1 cellular context compared by ENCODE assay signal in the genomic region with DNA sequence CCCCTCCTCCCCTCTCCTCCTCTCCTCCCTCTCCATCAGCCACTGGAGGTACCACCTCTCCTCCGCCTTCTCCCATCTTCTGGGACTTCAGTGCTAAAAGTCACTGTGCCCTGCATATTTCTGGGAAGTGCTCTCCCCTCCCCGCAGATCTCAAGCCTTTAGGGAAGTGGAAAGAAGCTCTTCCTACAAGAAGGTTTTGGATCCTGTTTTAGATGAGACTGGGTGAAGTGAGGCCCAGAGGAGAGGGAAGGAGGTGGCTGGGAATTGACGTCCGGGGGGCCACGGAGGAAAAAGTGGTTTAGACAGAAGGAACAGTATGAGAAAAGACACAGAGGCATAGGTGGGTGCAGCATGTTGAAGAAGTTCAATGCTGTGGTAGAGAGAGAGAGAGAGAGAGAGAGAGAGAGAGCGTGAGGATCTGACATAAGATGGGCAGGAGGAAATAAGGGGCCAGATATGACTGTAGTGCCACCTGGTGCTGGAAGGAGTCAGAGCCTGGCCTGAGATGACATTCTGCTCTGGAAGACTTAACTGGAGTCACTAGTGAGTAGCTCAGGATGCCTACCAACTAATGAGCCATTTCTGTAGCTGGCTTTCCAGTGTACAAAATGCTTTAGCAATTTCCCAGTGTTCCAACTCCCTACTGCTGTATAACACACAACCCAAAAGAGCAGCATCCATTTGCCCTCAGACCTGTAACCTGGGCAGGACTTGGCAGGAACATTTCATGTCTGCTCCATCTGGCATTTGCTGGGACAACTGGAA.
TF ChIP-seq lines count a peak whose summit lies in the region.

No MANE protein-coding gene starts in this region.

TF ChIP-seq in K562, 482 proteins besides CTCF, POLR2A, EP300 and RAD21 (continued from another document and continues in another):
- no peak for TF ChIP-seq USF1 (CRISPR knock-in tag; IDR thresholded peaks at IDR 0.05)
- no peak for TF ChIP-seq GATAD2B (IDR thresholded peaks at IDR 0.05; ENCODE audit: borderline replicate concordance)
- TF ChIP-seq ZNF766 (CRISPR knock-in tag; conservative IDR thresholded peaks at IDR 0.05): no peak
- TF ChIP-seq ZNF76 (CRISPR knock-in tag; IDR thresholded peaks at IDR 0.05; ENCODE audit: borderline replicate concordance): no peak
- TF ChIP-seq HEY1 (CRISPR knock-in tag; IDR thresholded peaks at IDR 0.05; ENCODE audit: borderline replicate concordance): no peak
- TF ChIP-seq, protein P1, sequence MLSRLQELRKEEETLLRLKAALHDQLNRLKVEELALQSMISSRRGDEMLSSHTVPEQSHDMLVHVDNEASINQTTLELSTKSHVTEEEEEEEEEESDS (CRISPR knock-in tag; IDR thresholded peaks at IDR 0.05): no peak
- no peak for TF ChIP-seq HNRNPH1 (optimal IDR thresholded peaks at IDR 0.05; ENCODE audit: low read depth, low read length)
- no peak for TF ChIP-seq ESRRB (CRISPR knock-in tag; IDR thresholded peaks at IDR 0.05; ENCODE audit: borderline replicate concordance)
- TF ChIP-seq FOXK2 (conservative IDR thresholded peaks at IDR 0.05 in 1 of 2, IDR thresholded peaks at IDR 0.05 in 1 of 2; ENCODE audit: low read depth in 2 of 2): 0 out of 4 replicates have a peak, but pooled peaks of 1 of the 2 experiments have one; percentile 40
- TF ChIP-seq SPI1 (IDR thresholded peaks at IDR 0.05; ENCODE audit: borderline replicate concordance, low read depth, low read length): no peak
- TF ChIP-seq ZNF57 (CRISPR knock-in tag; IDR thresholded peaks at IDR 0.05): no peak
- no peak for TF ChIP-seq HMG20A (CRISPR knock-in tag; conservative IDR thresholded peaks at IDR 0.05)
- no peak for TF ChIP-seq SRSF7 (optimal IDR thresholded peaks at IDR 0.05; ENCODE audit: low read depth, low read length)
- no peak for TF ChIP-seq SMARCE1 (IDR thresholded peaks at IDR 0.05)
- TF ChIP-seq MTA1 (IDR thresholded peaks at IDR 0.05; ENCODE audit: borderline replicate concordance): no peak
- TF ChIP-seq GTF2F1 (IDR thresholded peaks at IDR 0.05; ENCODE audit: low read depth, low read length): no peak
- TF ChIP-seq NEUROD1 (IDR thresholded peaks at IDR 0.05; ENCODE audit: borderline replicate concordance, low read depth, low read length, partially characterized antibody): peak; percentile 72
- TF ChIP-seq STAG1 (CRISPR knock-in tag; IDR thresholded peaks at IDR 0.05; ENCODE audit: borderline replicate concordance): peak; percentile 59; the same call in 1 of the 2 replicates
- TF ChIP-seq THRAP3 (IDR thresholded peaks at IDR 0.05; ENCODE audit: borderline replicate concordance): no peak
- no peak for TF ChIP-seq TSC22D4 (tag; IDR thresholded peaks at IDR 0.05)
- no peak for TF ChIP-seq TRIM28 (IDR thresholded peaks at IDR 0.05)
- TF ChIP-seq, protein P2, sequence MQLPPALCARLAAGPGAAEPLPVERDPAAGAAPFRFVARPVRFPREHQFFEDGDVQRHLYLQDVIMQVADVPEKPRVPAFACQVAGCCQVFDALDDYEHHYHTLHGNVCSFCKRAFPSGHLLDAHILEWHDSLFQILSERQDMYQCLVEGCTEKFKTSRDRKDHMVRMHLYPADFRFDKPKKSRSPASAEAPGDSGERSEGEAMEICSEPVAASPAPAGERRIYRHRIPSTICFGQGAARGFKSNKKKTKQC (CRISPR knock-in tag; IDR thresholded peaks at IDR 0.05): no peak
- no peak for TF ChIP-seq JUNB (CRISPR knock-in tag; conservative IDR thresholded peaks at IDR 0.05)
- TF ChIP-seq, protein P3, sequence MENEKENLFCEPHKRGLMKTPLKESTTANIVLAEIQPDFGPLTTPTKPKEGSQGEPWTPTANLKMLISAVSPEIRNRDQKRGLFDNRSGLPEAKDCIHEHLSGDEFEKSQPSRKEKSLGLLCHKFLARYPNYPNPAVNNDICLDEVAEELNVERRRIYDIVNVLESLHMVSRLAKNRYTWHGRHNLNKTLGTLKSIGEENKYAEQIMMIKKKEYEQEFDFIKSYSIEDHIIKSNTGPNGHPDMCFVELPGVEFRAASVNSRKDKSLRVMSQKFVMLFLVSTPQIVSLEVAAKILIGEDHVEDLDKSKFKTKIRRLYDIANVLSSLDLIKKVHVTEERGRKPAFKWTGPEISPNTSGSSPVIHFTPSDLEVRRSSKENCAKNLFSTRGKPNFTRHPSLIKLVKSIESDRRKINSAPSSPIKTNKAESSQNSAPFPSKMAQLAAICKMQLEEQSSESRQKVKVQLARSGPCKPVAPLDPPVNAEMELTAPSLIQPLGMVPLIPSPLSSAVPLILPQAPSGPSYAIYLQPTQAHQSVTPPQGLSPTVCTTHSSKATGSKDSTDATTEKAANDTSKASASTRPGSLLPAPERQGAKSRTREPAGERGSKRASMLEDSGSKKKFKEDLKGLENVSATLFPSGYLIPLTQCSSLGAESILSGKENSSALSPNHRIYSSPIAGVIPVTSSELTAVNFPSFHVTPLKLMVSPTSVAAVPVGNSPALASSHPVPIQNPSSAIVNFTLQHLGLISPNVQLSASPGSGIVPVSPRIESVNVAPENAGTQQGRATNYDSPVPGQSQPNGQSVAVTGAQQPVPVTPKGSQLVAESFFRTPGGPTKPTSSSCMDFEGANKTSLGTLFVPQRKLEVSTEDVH (IDR thresholded peaks at IDR 0.05; ENCODE audit: low read depth, partially characterized antibody): no peak
- no peak for TF ChIP-seq NCOA6 (IDR thresholded peaks at IDR 0.05)
- TF ChIP-seq ZNF444 (CRISPR knock-in tag; IDR thresholded peaks at IDR 0.05): no peak
- TF ChIP-seq ZBTB1 (CRISPR knock-in tag; IDR thresholded peaks at IDR 0.05; ENCODE audit: borderline replicate concordance, low read depth): no peak
- no peak for TF ChIP-seq XRCC4 (IDR thresholded peaks at IDR 0.05; ENCODE audit: extremely low read depth, insufficient read depth, insufficient read length)
- no peak for TF ChIP-seq ETS2 (tag; IDR thresholded peaks at IDR 0.05; ENCODE audit: borderline replicate concordance, poor library complexity, severe bottlenecking)
- no peak for TF ChIP-seq PTTG1 (tag; IDR thresholded peaks at IDR 0.05; ENCODE audit: low read depth)
- no peak for TF ChIP-seq FIP1L1 (IDR thresholded peaks at IDR 0.05; ENCODE audit: low read depth, low read length, poor library complexity, severe bottlenecking)
- TF ChIP-seq ZKSCAN1 (IDR thresholded peaks at IDR 0.05; ENCODE audit: low read depth, low read length): no peak
- no peak for TF ChIP-seq ZNF408 (CRISPR knock-in tag; IDR thresholded peaks at IDR 0.05; ENCODE audit: low read depth)
- TF ChIP-seq NR1H2 (CRISPR knock-in tag; IDR thresholded peaks at IDR 0.05): no peak
- TF ChIP-seq WHSC1 (IDR thresholded peaks at IDR 0.05; ENCODE audit: low read length): no peak
- no peak for TF ChIP-seq SNRNP70 (optimal IDR thresholded peaks at IDR 0.05; ENCODE audit: low read depth, low read length)
- no peak for TF ChIP-seq SETDB1 (IDR thresholded peaks at IDR 0.05; ENCODE audit: low read length)
- TF ChIP-seq ZBTB9 (CRISPR knock-in tag; IDR thresholded peaks at IDR 0.05): no peak
- TF ChIP-seq, protein P4, sequence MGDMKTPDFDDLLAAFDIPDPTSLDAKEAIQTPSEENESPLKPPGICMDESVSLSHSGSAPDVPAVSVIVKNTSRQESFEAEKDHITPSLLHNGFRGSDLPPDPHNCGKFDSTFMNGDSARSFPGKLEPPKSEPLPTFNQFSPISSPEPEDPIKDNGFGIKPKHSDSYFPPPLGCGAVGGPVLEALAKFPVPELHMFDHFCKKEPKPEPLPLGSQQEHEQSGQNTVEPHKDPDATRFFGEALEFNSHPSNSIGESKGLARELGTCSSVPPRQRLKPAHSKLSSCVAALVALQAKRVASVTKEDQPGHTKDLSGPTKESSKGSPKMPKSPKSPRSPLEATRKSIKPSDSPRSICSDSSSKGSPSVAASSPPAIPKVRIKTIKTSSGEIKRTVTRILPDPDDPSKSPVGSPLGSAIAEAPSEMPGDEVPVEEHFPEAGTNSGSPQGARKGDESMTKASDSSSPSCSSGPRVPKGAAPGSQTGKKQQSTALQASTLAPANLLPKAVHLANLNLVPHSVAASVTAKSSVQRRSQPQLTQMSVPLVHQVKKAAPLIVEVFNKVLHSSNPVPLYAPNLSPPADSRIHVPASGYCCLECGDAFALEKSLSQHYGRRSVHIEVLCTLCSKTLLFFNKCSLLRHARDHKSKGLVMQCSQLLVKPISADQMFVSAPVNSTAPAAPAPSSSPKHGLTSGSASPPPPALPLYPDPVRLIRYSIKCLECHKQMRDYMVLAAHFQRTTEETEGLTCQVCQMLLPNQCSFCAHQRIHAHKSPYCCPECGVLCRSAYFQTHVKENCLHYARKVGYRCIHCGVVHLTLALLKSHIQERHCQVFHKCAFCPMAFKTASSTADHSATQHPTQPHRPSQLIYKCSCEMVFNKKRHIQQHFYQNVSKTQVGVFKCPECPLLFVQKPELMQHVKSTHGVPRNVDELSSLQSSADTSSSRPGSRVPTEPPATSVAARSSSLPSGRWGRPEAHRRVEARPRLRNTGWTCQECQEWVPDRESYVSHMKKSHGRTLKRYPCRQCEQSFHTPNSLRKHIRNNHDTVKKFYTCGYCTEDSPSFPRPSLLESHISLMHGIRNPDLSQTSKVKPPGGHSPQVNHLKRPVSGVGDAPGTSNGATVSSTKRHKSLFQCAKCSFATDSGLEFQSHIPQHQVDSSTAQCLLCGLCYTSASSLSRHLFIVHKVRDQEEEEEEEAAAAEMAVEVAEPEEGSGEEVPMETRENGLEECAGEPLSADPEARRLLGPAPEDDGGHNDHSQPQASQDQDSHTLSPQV (IDR thresholded peaks at IDR 0.05): no peak
- no peak for TF ChIP-seq CHAMP1 (IDR thresholded peaks at IDR 0.05)
- peak; percentile 46; the same call in 1 of the 2 replicates for TF ChIP-seq CTBP1 (IDR thresholded peaks at IDR 0.05; ENCODE audit: borderline replicate concordance)
- no peak for TF ChIP-seq ESRRA (IDR thresholded peaks at IDR 0.05; ENCODE audit: borderline replicate concordance, low read depth)
- no peak for TF ChIP-seq TFAM (CRISPR knock-in tag; conservative IDR thresholded peaks at IDR 0.05)
- no peak for TF ChIP-seq SMARCC2 (IDR thresholded peaks at IDR 0.05; ENCODE audit: low read depth)
- peak; percentile 71 for TF ChIP-seq CC2D1A (IDR thresholded peaks at IDR 0.05)
- TF ChIP-seq SIRT6 (IDR thresholded peaks at IDR 0.05; ENCODE audit: low read depth, low read length): no peak
- TF ChIP-seq MAFK (IDR thresholded peaks at IDR 0.05; ENCODE audit: low read length): 0 out of 2 replicates have a peak, but pooled peaks have one; percentile 14
- peak; percentile 70; the same call in 1 of the 2 replicates for TF ChIP-seq ELF4 (CRISPR knock-in tag; IDR thresholded peaks at IDR 0.05)
- no peak for TF ChIP-seq CAMTA2 (CRISPR knock-in tag; conservative IDR thresholded peaks at IDR 0.05)
- TF ChIP-seq ZNF134 (CRISPR knock-in tag; conservative IDR thresholded peaks at IDR 0.05): no peak
- TF ChIP-seq ZSCAN32 (CRISPR knock-in tag; IDR thresholded peaks at IDR 0.05): no peak
- no peak for TF ChIP-seq SRSF3 (IDR thresholded peaks at IDR 0.05; ENCODE audit: insufficient read depth, low read length)
- TF ChIP-seq, protein P5, sequence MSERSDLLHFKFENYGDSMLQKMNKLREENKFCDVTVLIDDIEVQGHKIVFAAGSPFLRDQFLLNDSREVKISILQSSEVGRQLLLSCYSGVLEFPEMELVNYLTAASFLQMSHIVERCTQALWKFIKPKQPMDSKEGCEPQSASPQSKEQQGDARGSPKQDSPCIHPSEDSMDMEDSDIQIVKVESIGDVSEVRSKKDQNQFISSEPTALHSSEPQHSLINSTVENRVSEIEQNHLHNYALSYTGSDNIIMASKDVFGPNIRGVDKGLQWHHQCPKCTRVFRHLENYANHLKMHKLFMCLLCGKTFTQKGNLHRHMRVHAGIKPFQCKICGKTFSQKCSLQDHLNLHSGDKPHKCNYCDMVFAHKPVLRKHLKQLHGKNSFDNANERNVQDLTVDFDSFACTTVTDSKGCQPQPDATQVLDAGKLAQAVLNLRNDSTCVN (CRISPR knock-in tag; IDR thresholded peaks at IDR 0.05): 0 out of 2 replicates have a peak, but pooled peaks have one; percentile 68
- TF ChIP-seq, protein P6, sequence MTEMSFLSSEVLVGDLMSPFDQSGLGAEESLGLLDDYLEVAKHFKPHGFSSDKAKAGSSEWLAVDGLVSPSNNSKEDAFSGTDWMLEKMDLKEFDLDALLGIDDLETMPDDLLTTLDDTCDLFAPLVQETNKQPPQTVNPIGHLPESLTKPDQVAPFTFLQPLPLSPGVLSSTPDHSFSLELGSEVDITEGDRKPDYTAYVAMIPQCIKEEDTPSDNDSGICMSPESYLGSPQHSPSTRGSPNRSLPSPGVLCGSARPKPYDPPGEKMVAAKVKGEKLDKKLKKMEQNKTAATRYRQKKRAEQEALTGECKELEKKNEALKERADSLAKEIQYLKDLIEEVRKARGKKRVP (CRISPR knock-in tag; IDR thresholded peaks at IDR 0.05): no peak
